Comparison of ENCODE assay signal across 1 cellular context in genomic region chr1:245058436-245058835, GRCh38.
TF ChIP-seq lines count a peak whose summit lies in the region.

No MANE protein-coding gene starts in this region.

TF ChIP-seq in WTC11, 78 proteins besides CTCF, POLR2A, EP300 and RAD21 (continued from another document):
- no peak for TF ChIP-seq ARID4B (CRISPR knock-in tag; IDR thresholded peaks at IDR 0.05; ENCODE audit: borderline replicate concordance)
- no peak for TF ChIP-seq ZNF396 (CRISPR knock-in tag; IDR thresholded peaks at IDR 0.05; ENCODE audit: borderline replicate concordance)
